Comparison of ENCODE assay signal across 1 cellular context in the genomic region with DNA sequence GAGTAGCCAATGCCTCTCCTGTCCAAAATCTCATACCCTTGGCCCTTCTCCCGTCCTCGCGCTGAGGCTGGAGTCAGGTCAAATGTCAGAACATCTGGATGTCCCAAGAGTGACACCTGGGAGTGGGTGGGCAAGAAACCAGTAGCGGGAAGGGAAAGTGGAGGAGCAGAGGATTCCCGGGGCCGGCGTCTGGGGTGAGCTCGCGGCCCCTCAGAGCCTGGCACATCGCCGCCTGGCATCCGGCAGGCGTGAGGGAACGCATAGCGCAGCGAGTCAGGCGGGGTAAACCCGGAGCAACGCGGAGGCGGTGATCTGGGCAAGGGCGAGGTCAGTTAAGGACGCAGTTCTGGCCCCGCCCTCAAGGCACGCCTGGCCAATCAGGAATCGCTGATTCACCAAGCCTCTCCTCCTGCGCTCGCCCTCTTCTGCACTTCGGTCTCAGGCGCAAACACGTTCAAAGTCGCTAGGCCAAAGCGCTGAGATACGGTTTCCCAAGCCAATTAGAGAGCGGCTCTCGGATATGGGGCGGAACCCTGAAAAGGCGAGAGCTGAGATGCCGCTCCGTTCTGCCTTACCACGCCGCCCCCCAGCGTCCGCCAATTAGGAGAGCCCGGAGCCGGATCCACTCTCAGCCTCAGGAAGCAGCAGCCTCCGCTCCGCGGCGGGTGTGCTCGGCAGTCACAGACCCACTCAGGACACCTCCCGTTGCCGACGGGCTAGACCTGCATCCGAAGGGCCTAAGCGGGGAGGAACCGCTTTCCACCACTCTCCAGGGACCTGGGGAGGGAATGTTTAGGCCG.
TF ChIP-seq lines count a peak whose summit lies in the region.

No MANE protein-coding gene starts in this region.

TF ChIP-seq in WTC11, 78 proteins besides CTCF, POLR2A, EP300 and RAD21 (continued from another document):
- TF ChIP-seq, protein P1, sequence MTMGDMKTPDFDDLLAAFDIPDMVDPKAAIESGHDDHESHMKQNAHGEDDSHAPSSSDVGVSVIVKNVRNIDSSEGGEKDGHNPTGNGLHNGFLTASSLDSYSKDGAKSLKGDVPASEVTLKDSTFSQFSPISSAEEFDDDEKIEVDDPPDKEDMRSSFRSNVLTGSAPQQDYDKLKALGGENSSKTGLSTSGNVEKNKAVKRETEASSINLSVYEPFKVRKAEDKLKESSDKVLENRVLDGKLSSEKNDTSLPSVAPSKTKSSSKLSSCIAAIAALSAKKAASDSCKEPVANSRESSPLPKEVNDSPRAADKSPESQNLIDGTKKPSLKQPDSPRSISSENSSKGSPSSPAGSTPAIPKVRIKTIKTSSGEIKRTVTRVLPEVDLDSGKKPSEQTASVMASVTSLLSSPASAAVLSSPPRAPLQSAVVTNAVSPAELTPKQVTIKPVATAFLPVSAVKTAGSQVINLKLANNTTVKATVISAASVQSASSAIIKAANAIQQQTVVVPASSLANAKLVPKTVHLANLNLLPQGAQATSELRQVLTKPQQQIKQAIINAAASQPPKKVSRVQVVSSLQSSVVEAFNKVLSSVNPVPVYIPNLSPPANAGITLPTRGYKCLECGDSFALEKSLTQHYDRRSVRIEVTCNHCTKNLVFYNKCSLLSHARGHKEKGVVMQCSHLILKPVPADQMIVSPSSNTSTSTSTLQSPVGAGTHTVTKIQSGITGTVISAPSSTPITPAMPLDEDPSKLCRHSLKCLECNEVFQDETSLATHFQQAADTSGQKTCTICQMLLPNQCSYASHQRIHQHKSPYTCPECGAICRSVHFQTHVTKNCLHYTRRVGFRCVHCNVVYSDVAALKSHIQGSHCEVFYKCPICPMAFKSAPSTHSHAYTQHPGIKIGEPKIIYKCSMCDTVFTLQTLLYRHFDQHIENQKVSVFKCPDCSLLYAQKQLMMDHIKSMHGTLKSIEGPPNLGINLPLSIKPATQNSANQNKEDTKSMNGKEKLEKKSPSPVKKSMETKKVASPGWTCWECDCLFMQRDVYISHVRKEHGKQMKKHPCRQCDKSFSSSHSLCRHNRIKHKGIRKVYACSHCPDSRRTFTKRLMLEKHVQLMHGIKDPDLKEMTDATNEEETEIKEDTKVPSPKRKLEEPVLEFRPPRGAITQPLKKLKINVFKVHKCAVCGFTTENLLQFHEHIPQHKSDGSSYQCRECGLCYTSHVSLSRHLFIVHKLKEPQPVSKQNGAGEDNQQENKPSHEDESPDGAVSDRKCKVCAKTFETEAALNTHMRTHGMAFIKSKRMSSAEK (CRISPR knock-in tag; IDR thresholded peaks at IDR 0.05; ENCODE audit: borderline replicate concordance) = no peak
- TF ChIP-seq TP53 (CRISPR knock-in tag; IDR thresholded peaks at IDR 0.05) (no peak), GRHL2 (CRISPR knock-in tag; IDR thresholded peaks at IDR 0.05; ENCODE audit: insufficient replicate concordance, severe bottlenecking) (no peak), HMGA2 (CRISPR knock-in tag; IDR thresholded peaks at IDR 0.05) (no peak), FOXP1 (CRISPR knock-in tag; IDR thresholded peaks at IDR 0.05; ENCODE audit: borderline replicate concordance) (peak; percentile 42; the same call in 1 of the 2 replicates), ZNF263 (CRISPR knock-in tag; IDR thresholded peaks at IDR 0.05; ENCODE audit: low read depth) (no peak), ELF4 (CRISPR knock-in tag; IDR thresholded peaks at IDR 0.05; ENCODE audit: low read depth) (no peak), SP1 (CRISPR knock-in tag; conservative IDR thresholded peaks at IDR 0.05) (peak; percentile 93), ZNF317 (CRISPR knock-in tag; IDR thresholded peaks at IDR 0.05; ENCODE audit: borderline replicate concordance, low read depth) (no peak), NFYB (CRISPR knock-in tag; conservative IDR thresholded peaks at IDR 0.05; ENCODE audit: low read depth) (peak; percentile 77), NR1H2 (CRISPR knock-in tag; IDR thresholded peaks at IDR 0.05) (no peak), MXD4 (CRISPR knock-in tag; IDR thresholded peaks at IDR 0.05; ENCODE audit: borderline replicate concordance) (no peak), JUN (CRISPR knock-in tag; IDR thresholded peaks at IDR 0.05) (no peak), EMX1 (CRISPR knock-in tag; IDR thresholded peaks at IDR 0.05) (no peak), GABPB1 (CRISPR knock-in tag; IDR thresholded peaks at IDR 0.05) (0 out of 2 replicates have a peak, but pooled peaks have one; percentile 19), ZNF396 (CRISPR knock-in tag; IDR thresholded peaks at IDR 0.05; ENCODE audit: borderline replicate concordance) (no peak), MYBL2 (CRISPR knock-in tag; IDR thresholded peaks at IDR 0.05) (0 out of 2 replicates have a peak, but pooled peaks have one; percentile 39)
- TF ChIP-seq, protein P2, sequence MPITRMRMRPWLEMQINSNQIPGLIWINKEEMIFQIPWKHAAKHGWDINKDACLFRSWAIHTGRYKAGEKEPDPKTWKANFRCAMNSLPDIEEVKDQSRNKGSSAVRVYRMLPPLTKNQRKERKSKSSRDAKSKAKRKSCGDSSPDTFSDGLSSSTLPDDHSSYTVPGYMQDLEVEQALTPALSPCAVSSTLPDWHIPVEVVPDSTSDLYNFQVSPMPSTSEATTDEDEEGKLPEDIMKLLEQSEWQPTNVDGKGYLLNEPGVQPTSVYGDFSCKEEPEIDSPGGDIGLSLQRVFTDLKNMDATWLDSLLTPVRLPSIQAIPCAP (CRISPR knock-in tag; IDR thresholded peaks at IDR 0.05) = no peak
- TF ChIP-seq, protein P3, sequence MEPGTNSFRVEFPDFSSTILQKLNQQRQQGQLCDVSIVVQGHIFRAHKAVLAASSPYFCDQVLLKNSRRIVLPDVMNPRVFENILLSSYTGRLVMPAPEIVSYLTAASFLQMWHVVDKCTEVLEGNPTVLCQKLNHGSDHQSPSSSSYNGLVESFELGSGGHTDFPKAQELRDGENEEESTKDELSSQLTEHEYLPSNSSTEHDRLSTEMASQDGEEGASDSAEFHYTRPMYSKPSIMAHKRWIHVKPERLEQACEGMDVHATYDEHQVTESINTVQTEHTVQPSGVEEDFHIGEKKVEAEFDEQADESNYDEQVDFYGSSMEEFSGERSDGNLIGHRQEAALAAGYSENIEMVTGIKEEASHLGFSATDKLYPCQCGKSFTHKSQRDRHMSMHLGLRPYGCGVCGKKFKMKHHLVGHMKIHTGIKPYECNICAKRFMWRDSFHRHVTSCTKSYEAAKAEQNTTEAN (CRISPR knock-in tag; IDR thresholded peaks at IDR 0.05) = no peak
- TF ChIP-seq, protein P4, sequence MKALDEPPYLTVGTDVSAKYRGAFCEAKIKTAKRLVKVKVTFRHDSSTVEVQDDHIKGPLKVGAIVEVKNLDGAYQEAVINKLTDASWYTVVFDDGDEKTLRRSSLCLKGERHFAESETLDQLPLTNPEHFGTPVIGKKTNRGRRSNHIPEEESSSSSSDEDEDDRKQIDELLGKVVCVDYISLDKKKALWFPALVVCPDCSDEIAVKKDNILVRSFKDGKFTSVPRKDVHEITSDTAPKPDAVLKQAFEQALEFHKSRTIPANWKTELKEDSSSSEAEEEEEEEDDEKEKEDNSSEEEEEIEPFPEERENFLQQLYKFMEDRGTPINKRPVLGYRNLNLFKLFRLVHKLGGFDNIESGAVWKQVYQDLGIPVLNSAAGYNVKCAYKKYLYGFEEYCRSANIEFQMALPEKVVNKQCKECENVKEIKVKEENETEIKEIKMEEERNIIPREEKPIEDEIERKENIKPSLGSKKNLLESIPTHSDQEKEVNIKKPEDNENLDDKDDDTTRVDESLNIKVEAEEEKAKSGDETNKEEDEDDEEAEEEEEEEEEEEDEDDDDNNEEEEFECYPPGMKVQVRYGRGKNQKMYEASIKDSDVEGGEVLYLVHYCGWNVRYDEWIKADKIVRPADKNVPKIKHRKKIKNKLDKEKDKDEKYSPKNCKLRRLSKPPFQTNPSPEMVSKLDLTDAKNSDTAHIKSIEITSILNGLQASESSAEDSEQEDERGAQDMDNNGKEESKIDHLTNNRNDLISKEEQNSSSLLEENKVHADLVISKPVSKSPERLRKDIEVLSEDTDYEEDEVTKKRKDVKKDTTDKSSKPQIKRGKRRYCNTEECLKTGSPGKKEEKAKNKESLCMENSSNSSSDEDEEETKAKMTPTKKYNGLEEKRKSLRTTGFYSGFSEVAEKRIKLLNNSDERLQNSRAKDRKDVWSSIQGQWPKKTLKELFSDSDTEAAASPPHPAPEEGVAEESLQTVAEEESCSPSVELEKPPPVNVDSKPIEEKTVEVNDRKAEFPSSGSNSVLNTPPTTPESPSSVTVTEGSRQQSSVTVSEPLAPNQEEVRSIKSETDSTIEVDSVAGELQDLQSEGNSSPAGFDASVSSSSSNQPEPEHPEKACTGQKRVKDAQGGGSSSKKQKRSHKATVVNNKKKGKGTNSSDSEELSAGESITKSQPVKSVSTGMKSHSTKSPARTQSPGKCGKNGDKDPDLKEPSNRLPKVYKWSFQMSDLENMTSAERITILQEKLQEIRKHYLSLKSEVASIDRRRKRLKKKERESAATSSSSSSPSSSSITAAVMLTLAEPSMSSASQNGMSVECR (CRISPR knock-in tag; IDR thresholded peaks at IDR 0.05; ENCODE audit: borderline replicate concordance) = 0 out of 2 replicates have a peak, but pooled peaks have one; percentile 42
- TF ChIP-seq, protein P5, sequence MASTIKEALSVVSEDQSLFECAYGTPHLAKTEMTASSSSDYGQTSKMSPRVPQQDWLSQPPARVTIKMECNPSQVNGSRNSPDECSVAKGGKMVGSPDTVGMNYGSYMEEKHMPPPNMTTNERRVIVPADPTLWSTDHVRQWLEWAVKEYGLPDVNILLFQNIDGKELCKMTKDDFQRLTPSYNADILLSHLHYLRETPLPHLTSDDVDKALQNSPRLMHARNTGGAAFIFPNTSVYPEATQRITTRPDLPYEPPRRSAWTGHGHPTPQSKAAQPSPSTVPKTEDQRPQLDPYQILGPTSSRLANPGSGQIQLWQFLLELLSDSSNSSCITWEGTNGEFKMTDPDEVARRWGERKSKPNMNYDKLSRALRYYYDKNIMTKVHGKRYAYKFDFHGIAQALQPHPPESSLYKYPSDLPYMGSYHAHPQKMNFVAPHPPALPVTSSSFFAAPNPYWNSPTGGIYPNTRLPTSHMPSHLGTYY (CRISPR knock-in tag; IDR thresholded peaks at IDR 0.05) = no peak
- TF ChIP-seq, protein P6, sequence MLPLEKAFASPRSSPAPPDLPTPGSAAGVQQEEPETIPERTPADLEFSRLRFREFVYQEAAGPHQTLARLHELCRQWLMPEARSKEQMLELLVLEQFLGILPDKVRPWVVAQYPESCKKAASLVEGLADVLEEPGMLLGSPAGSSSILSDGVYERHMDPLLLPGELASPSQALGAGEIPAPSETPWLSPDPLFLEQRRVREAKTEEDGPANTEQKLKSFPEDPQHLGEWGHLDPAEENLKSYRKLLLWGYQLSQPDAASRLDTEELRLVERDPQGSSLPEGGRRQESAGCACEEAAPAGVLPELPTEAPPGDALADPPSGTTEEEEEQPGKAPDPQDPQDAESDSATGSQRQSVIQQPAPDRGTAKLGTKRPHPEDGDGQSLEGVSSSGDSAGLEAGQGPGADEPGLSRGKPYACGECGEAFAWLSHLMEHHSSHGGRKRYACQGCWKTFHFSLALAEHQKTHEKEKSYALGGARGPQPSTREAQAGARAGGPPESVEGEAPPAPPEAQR (CRISPR knock-in tag; IDR thresholded peaks at IDR 0.05) = no peak
- TF ChIP-seq, protein P7, sequence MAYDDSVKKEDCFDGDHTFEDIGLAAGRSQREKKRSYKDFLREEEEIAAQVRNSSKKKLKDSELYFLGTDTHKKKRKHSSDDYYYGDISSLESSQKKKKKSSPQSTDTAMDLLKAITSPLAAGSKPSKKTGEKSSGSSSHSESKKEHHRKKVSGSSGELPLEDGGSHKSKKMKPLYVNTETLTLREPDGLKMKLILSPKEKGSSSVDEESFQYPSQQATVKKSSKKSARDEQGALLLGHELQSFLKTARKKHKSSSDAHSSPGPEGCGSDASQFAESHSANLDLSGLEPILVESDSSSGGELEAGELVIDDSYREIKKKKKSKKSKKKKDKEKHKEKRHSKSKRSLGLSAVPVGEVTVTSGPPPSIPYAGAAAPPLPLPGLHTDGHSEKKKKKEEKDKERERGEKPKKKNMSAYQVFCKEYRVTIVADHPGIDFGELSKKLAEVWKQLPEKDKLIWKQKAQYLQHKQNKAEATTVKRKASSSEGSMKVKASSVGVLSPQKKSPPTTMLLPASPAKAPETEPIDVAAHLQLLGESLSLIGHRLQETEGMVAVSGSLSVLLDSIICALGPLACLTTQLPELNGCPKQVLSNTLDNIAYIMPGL (CRISPR knock-in tag; IDR thresholded peaks at IDR 0.05) = peak; percentile 22; the same call in 1 of the 2 replicates
- TF ChIP-seq, protein P8, sequence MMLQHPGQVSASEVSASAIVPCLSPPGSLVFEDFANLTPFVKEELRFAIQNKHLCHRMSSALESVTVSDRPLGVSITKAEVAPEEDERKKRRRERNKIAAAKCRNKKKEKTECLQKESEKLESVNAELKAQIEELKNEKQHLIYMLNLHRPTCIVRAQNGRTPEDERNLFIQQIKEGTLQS (CRISPR knock-in tag; conservative IDR thresholded peaks at IDR 0.05) = no peak
